Comparison of ENCODE assay signal across 6 cellular contexts in genomic region chr15:40323953-40324937, GRCh38. TPM values are rescaled to one million over a fixed set of nuclear protein-coding genes. Genes with fewer than 3 reads are reported as not detected.
DNase-seq lines count a peak whose midpoint lies in the region; TF ChIP-seq lines count a peak whose summit lies in the region.

No MANE protein-coding gene starts in this region.

- WGBS in lower leg skin, 2 donors, result 8 to 9% methylated on average over 16 to 36 of the region's 101 CpGs

- peaks cover 0 to 45% (median 37%) of the 10 kb centered on the region in 11 experiments; a peak in 18 of 22 replicates for H3K27me3 ChIP-seq in BLaER1 treated with 17β-estradiol and CSF1 and Interleukin-3, amounts not matched to agents 10 nM and 100 nM

- H3K36me3 ChIP-seq in BLaER1 treated with 17β-estradiol and CSF1 and Interleukin-3, amounts not matched to agents 10 nM and 100 nM, result peaks cover 0 to 21% (median 6%) of the 10 kb centered on the region in 11 experiments; a peak in 9 of 22 replicates

- intact Hi-C loops in lower leg skin (cut with DNase I; ENCODE audit: low total_unique reads), result no loop called here

- H3K9ac ChIP-seq in BLaER1 treated with 17β-estradiol and CSF1 and Interleukin-3, amounts not matched to agents 10 nM and 100 nM, result peak overlapping the region; percentile 74 to 98 (median 85)

- no peak for TF ChIP-seq POLR2A in lower leg skin (IDR thresholded peaks at IDR 0.05)

- H4K20me1 ChIP-seq in BLaER1 treated with 17β-estradiol and CSF1 and Interleukin-3, amounts not matched to agents 10 nM and 100 nM, result peaks cover 0 to 28% (median 3%) of the 10 kb centered on the region in 11 experiments; a peak in 8 of 22 replicates

- H3K9me3 ChIP-seq in BLaER1 treated with 17β-estradiol and CSF1 and Interleukin-3, amounts not matched to agents 10 nM and 100 nM (replicated peaks in 1 of 11), result no peaks in the 10 kb centered on the region

- peak overlapping the region; percentile 95 to 100 (median 98) for H3K4me2 ChIP-seq in BLaER1 treated with 17β-estradiol and CSF1 and Interleukin-3, amounts not matched to agents 10 nM and 100 nM

- DNase-seq in HFF-Myc (ENCODE audit: extremely low read depth, low read depth), result no peak
- peak; percentile 45 to 51 for DNase-seq in activated T-cell treated with anti-CD3 and anti-CD28 coated beads, Interleukin-2, amount 50 U/mL, for 48 hours
- DNase-seq in lower leg skin (ENCODE audit: low spot score in 2 of 2), result no peak
- no peak for DNase-seq in central memory CD4-positive, alpha-beta T cell
- DNase-seq in OCI-M2 (lab: John Stamatoyannopoulos, UW; ENCODE audit: unreplicated experiment), result no peak

- peak overlapping the region; percentile 59 to 87 (median 69) for H3K27ac ChIP-seq in BLaER1 treated with 17β-estradiol and CSF1 and Interleukin-3, amounts not matched to agents 10 nM and 100 nM

- peak overlapping the region; percentile 78 to 98 (median 90) for H3K4me3 ChIP-seq in BLaER1 treated with 17β-estradiol and CSF1 and Interleukin-3, amounts not matched to agents 10 nM and 100 nM
- H3K4me3 ChIP-seq in HFF-Myc (replicated peaks; ENCODE audit: low read depth, low read length), result peak overlapping the region; percentile 49
- peak overlapping the region; percentile 37 for H3K4me3 ChIP-seq in lower leg skin (ENCODE audit: low read depth, poor library complexity, severe bottlenecking)

- H3K4me1 ChIP-seq in BLaER1 treated with 17β-estradiol and CSF1 and Interleukin-3, amounts not matched to agents 10 nM and 100 nM, result peaks cover 48 to 63% (median 55%) of the 10 kb centered on the region in 10 experiments

- TF ChIP-seq CTCF in HFF-Myc (IDR thresholded peaks at IDR 0.05; ENCODE audit: low read depth, low read length, missing control alignments), result no peak
- TF ChIP-seq CTCF in lower leg skin (IDR thresholded peaks at IDR 0.05), result no peak

RNA-seq across cellular contexts. Expression of gene INAFM2, which starts 0.8 kb away (rescaled TPM):
- 10 to 100 TPM in 2 of 4 donors, 1 to 10 TPM in 2; 6.8 to 13.8 (median 10.0) TPM for total RNA-seq in lower leg skin

RNA-seq across cellular contexts. Expression of gene CCDC9B, which starts 16.5 kb away (rescaled TPM):
- 10 to 100 TPM; 17.4 to 28.6 (median 24.7) TPM for total RNA-seq in lower leg skin

RNA-seq across cellular contexts. Expression of gene PLCB2, which starts 16.5 kb away (rescaled TPM):
- total RNA-seq in lower leg skin, result 1 to 10 TPM in 3 of 4 donors, under 1 TPM in 1; 0.88 to 4.2 (median 2.3) TPM

RNA-seq across cellular contexts. Expression of gene PHGR1, which starts 26.6 kb away (rescaled TPM):
- total RNA-seq in lower leg skin, result 1 to 10 TPM in 1 of 4 donors, not detected in 3; 3.1 TPM

RNA-seq across cellular contexts. Expression of gene DISP2, which starts 33.8 kb away (rescaled TPM):
- under 1 TPM in 3 of 4 donors, not detected in 1; 0.05 to 0.08 (median 0.06) TPM for total RNA-seq in lower leg skin

Comparison
In these comparisons a context has a peak if more than half of its experiments do, and no peak if none do; other contexts are left out.
1. H3K4me3 ChIP-seq: peak in every context shown above with its lines; median percentile 90 in BLaER1 treated with 17β-estradiol and CSF1 and Interleukin-3, amounts not matched to agents 10 nM and 100 nM; 49 in HFF-Myc; 37 in lower leg skin.
2. DNase-seq: peak in activated T-cell treated with anti-CD3 and anti-CD28 coated beads, Interleukin-2, amount 50 U/mL, for 48 hours (2 of 2); none in HFF-Myc (single experiment), lower leg skin (0 of 2), central memory CD4-positive, alpha-beta T cell (single experiment) and OCI-M2 (single experiment).